In the genomic region with DNA sequence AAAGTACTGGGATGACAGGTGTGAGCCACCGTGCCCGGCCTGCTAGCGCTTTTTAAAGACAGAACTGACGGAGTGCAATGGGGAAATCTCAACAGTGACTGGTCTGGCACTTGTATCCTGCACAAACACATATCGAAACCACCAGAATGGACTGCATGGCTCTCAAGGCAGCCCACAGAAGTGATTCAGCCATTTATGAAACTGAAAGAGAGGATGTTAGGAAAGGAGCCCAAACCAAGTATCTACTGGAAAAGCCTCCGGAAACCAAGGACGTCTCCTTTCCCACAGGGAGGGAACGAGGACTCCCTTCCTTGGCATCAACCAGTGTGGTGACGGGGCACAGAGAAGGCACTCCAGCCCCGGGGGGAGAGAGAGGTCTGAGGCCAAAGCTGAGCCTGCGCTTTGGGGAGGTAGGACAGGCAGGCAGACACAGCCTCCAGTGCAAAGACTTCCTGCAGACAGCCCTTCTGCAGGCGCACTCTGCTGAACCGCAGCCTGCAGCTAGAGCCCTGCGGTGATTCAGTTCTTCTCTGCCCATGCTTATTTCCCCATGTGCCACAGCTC, we compare ENCODE assay signal across 1 cellular context.
TF ChIP-seq lines count a peak whose summit lies in the region.

No MANE protein-coding gene starts in this region.

TF ChIP-seq in GM12878, 131 proteins besides CTCF, POLR2A, EP300 and RAD21:
- no peak for TF ChIP-seq SMC3 (IDR thresholded peaks at IDR 0.05; ENCODE audit: borderline replicate concordance, low read length)
- no peak for TF ChIP-seq ZBED1 (IDR thresholded peaks at IDR 0.05; ENCODE audit: borderline replicate concordance)
- TF ChIP-seq FOXM1 (IDR thresholded peaks at IDR 0.05; ENCODE audit: low read depth, low read length) = no peak
- TF ChIP-seq, protein P1, sequence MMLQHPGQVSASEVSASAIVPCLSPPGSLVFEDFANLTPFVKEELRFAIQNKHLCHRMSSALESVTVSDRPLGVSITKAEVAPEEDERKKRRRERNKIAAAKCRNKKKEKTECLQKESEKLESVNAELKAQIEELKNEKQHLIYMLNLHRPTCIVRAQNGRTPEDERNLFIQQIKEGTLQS (IDR thresholded peaks at IDR 0.05; ENCODE audit: borderline replicate concordance, extremely low read depth, low read depth, low read length) = no peak
- 0 out of 2 replicates have a peak, but pooled peaks have one; percentile 14 for TF ChIP-seq EED (IDR thresholded peaks at IDR 0.05; ENCODE audit: low read depth)
- TF ChIP-seq HDGF (IDR thresholded peaks at IDR 0.05) = no peak
- TF ChIP-seq SMAD5 (IDR thresholded peaks at IDR 0.05; ENCODE audit: low read depth) = no peak
- TF ChIP-seq, protein P2, sequence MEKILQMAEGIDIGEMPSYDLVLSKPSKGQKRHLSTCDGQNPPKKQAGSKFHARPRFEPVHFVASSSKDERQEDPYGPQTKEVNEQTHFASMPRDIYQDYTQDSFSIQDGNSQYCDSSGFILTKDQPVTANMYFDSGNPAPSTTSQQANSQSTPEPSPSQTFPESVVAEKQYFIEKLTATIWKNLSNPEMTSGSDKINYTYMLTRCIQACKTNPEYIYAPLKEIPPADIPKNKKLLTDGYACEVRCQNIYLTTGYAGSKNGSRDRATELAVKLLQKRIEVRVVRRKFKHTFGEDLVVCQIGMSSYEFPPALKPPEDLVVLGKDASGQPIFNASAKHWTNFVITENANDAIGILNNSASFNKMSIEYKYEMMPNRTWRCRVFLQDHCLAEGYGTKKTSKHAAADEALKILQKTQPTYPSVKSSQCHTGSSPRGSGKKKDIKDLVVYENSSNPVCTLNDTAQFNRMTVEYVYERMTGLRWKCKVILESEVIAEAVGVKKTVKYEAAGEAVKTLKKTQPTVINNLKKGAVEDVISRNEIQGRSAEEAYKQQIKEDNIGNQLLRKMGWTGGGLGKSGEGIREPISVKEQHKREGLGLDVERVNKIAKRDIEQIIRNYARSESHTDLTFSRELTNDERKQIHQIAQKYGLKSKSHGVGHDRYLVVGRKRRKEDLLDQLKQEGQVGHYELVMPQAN (conservative IDR thresholded peaks at IDR 0.05) = no peak
- no peak for TF ChIP-seq ZZZ3 (IDR thresholded peaks at IDR 0.05; ENCODE audit: control insufficient read depth, insufficient read length, low read depth)
- TF ChIP-seq IKZF2 (IDR thresholded peaks at IDR 0.05) = peak; percentile 25 to 48; a peak in 3 of 4 replicates
- TF ChIP-seq EGR1 (IDR thresholded peaks at IDR 0.05; ENCODE audit: borderline replicate concordance in 1 of 2, low read depth in 2 of 2, low read length in 2 of 2) = no peak
- TF ChIP-seq TCF12 (IDR thresholded peaks at IDR 0.05; ENCODE audit: low read depth, low read length) = no peak
- TF ChIP-seq ZSCAN29 (IDR thresholded peaks at IDR 0.05) = no peak
- TF ChIP-seq, protein P3, sequence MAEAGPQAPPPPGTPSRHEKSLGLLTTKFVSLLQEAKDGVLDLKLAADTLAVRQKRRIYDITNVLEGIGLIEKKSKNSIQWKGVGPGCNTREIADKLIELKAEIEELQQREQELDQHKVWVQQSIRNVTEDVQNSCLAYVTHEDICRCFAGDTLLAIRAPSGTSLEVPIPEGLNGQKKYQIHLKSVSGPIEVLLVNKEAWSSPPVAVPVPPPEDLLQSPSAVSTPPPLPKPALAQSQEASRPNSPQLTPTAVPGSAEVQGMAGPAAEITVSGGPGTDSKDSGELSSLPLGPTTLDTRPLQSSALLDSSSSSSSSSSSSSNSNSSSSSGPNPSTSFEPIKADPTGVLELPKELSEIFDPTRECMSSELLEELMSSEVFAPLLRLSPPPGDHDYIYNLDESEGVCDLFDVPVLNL (IDR thresholded peaks at IDR 0.05; ENCODE audit: low read depth, low read length) = no peak
- TF ChIP-seq ZNF207 (IDR thresholded peaks at IDR 0.05; ENCODE audit: borderline replicate concordance) = no peak
- TF ChIP-seq HDAC2 (IDR thresholded peaks at IDR 0.05) = no peak
- 0 out of 2 replicates have a peak, but pooled peaks have one; percentile 23 for TF ChIP-seq IKZF1 (conservative IDR thresholded peaks at IDR 0.05)
- no peak for TF ChIP-seq RELA (IDR thresholded peaks at IDR 0.05; ENCODE audit: borderline replicate concordance, partially characterized antibody)
- no peak for TF ChIP-seq CHD1 (IDR thresholded peaks at IDR 0.05; ENCODE audit: low read depth, low read length)
- no peak for TF ChIP-seq MXI1 (IDR thresholded peaks at IDR 0.05; ENCODE audit: low read depth, low read length)
- no peak for TF ChIP-seq BACH1 (IDR thresholded peaks at IDR 0.05; ENCODE audit: borderline replicate concordance)
- no peak for TF ChIP-seq BMI1 (IDR thresholded peaks at IDR 0.05; ENCODE audit: borderline replicate concordance)
- TF ChIP-seq SREBF1 (IDR thresholded peaks at IDR 0.05; ENCODE audit: low read length) = no peak
- TF ChIP-seq, protein P4, sequence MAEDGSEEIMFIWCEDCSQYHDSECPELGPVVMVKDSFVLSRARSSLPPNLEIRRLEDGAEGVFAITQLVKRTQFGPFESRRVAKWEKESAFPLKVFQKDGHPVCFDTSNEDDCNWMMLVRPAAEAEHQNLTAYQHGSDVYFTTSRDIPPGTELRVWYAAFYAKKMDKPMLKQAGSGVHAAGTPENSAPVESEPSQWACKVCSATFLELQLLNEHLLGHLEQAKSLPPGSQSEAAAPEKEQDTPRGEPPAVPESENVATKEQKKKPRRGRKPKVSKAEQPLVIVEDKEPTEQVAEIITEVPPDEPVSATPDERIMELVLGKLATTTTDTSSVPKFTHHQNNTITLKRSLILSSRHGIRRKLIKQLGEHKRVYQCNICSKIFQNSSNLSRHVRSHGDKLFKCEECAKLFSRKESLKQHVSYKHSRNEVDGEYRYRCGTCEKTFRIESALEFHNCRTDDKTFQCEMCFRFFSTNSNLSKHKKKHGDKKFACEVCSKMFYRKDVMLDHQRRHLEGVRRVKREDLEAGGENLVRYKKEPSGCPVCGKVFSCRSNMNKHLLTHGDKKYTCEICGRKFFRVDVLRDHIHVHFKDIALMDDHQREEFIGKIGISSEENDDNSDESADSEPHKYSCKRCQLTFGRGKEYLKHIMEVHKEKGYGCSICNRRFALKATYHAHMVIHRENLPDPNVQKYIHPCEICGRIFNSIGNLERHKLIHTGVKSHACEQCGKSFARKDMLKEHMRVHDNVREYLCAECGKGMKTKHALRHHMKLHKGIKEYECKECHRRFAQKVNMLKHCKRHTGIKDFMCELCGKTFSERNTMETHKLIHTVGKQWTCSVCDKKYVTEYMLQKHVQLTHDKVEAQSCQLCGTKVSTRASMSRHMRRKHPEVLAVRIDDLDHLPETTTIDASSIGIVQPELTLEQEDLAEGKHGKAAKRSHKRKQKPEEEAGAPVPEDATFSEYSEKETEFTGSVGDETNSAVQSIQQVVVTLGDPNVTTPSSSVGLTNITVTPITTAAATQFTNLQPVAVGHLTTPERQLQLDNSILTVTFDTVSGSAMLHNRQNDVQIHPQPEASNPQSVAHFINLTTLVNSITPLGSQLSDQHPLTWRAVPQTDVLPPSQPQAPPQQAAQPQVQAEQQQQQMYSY (CRISPR knock-in tag; IDR thresholded peaks at IDR 0.05) = no peak
- no peak for TF ChIP-seq RFX5 (IDR thresholded peaks at IDR 0.05; ENCODE audit: low read depth, low read length)
- no peak for TF ChIP-seq GATAD2B (conservative IDR thresholded peaks at IDR 0.05; ENCODE audit: low read depth)
